ENCODE assay signal across 12 cellular contexts in the genomic region with DNA sequence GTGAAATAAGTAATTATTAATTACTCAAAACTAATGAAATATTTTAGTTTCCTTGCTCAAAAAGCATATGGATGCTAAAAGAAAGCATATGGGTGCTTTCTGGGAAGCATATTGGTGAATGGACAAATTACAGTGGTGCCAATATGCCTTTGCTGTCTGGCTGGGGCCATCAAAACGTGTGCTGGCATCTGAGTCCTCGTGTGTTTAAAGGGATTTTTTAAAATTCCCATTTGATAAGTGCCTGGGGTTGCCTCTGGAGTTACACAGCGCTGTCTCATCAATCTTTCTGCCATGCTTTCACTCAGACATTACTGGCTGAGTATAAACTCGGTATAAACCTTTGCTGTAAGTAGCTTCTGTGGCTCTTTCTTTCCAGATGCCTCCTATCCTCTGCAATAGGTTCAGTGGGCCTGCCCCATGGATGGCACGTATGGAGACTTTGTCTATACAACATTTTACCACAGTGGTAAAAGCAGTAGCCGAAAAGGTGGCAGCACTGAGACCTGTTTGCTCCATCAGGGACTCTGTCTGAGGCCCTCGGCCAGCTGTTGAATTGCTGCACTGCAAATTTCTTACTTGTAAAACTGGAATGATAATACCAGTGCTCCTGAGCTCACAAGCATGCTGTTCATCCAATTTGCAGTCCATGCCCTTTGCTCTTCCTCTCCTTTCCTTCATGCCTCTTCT.
A peak's percentile ranks its signal among the peaks of the same experiment; 100 is the strongest.
DNase-seq lines count a peak whose midpoint lies in the region; TF ChIP-seq lines count a peak whose summit lies in the region.
"Had no signal": no experiment of that assay in that cellular context is flagged by ENCODE, and none has a peak within 500 bp of the region (broad histone marks: within the 10 kb centered on the region; RNA-seq: fewer than 3 reads in every experiment).

No MANE protein-coding gene starts in this region.

- no peak overlapping the region for H4K91ac ChIP-seq in H9 (ENCODE audit: insufficient read length, low read depth, low read length)

- H3K9me3 Mint-ChIP-seq in H9 = no peaks in the 10 kb centered on the region
- H3K9me3 Mint-ChIP-seq in CD8-positive, alpha-beta memory T cell = no peaks in the 10 kb centered on the region
- H3K9me3 Mint-ChIP-seq: activated B cell treated with CpG ODN at 0.5 μM for 24 hours had no signal

- H3K79me2 ChIP-seq in H9 (ENCODE audit: insufficient read depth, low read length) = no peaks in the 10 kb centered on the region

- no peak overlapping the region for H3K14ac ChIP-seq in H9 (ENCODE audit: insufficient read depth, low read length)

- POLR2A ChIA-PET in CD8-positive, alpha-beta memory T cell (lab: Charles Lee) = no interaction called here

- H2BK12ac ChIP-seq in H9 (ENCODE audit: insufficient read length, low read depth, low read length) = no peak overlapping the region

- no CpG with 5 or more reads among the region's 7 CpGs for WGBS in H9 (ENCODE audit: extremely low coverage, insufficient read length, low lambda C conversion rate)
- WGBS in stomach, 5 donors = 71 to 86% (median 81%) methylated on average over 7 of the region's 7 CpGs

- H3K9me3 ChIP-seq in H9 (ENCODE audit: control insufficient read depth, low read depth, low read length) (no peaks in the 10 kb centered on the region), ascending aorta (no peaks in the 10 kb centered on the region), right atrium auricular region (no peaks in the 10 kb centered on the region), stomach (no peaks in the 10 kb centered on the region)
- H3K9me3 ChIP-seq in CD8-positive, alpha-beta memory T cell (ENCODE audit: low read length) = no peaks in the 10 kb centered on the region
- H3K9me3 ChIP-seq: adrenal gland, spleen had no signal

- H3K4me3 Mint-ChIP-seq in H9 = no peak overlapping the region
- H3K4me3 Mint-ChIP-seq in CD8-positive, alpha-beta memory T cell = no peak overlapping the region
- H3K4me3 Mint-ChIP-seq: activated B cell treated with CpG ODN at 0.5 μM for 24 hours had no signal

- no peak overlapping the region for H4K8ac ChIP-seq in H9 (replicated peaks; ENCODE audit: insufficient read length, low read depth, low read length)

- no peak for TF ChIP-seq POLR2A in stomach (IDR thresholded peaks at IDR 0.05)

- H3K4me1 Mint-ChIP-seq in H9 = peaks cover 3 to 10% of the 10 kb centered on the region in 2 experiments
- H3K4me1 Mint-ChIP-seq in CD8-positive, alpha-beta memory T cell = peaks cover 7 to 13% (median 12%) of the 10 kb centered on the region in 3 donors

- H2AFZ ChIP-seq in H9 (ENCODE audit: low read length) = no peak overlapping the region

- no peak overlapping the region for H3K9ac ChIP-seq in H9 (ENCODE audit: extremely low read depth, insufficient read length, low read length)

- H3K36me3 Mint-ChIP-seq in H9 (ENCODE audit: insufficient read depth in 1 of 3, low read depth in 3 of 3) = no peaks in the 10 kb centered on the region
- H3K36me3 Mint-ChIP-seq in CD8-positive, alpha-beta memory T cell = peaks cover 3 to 5% (median 4%) of the 10 kb centered on the region in 3 donors

- H3K27ac Mint-ChIP-seq in H9 = peak overlapping the region in 2 of 3 experiments; percentile 56 to 73; a peak in 3 of 7 replicates
- H3K27ac Mint-ChIP-seq in CD8-positive, alpha-beta memory T cell = no peak overlapping the region

- no peaks in the 10 kb centered on the region for H4K20me1 ChIP-seq in H9 (ENCODE audit: control insufficient read depth, insufficient read depth, insufficient read length)

- H3K27me3 Mint-ChIP-seq in H9 (ENCODE audit: low read depth) = no peaks in the 10 kb centered on the region
- H3K27me3 Mint-ChIP-seq in CD8-positive, alpha-beta memory T cell = peaks cover 0 to 2% of the 10 kb centered on the region in 2 donors
- H3K27me3 Mint-ChIP-seq: activated B cell treated with CpG ODN at 0.5 μM for 24 hours had no signal

- H3K23ac ChIP-seq in H9 (ENCODE audit: insufficient read length, low read depth, low read length) = no peak overlapping the region

- no peak overlapping the region for H3K4ac ChIP-seq in H9 (ENCODE audit: low read depth, low read length)

- CTCF ChIA-PET in CD8-positive, alpha-beta memory T cell (lab: Charles Lee) = interaction anchor here (1.4 to 3.0 kb wide), 2 partner anchors 10 to 609 kb away, joined by 6 to 9 read pairs; no protein-coding TSS in a partner anchor

- no peak overlapping the region for H3K18ac ChIP-seq in H9 (ENCODE audit: insufficient read length, low read depth, low read length)

- no peak overlapping the region for H2BK120ac ChIP-seq in H9 (ENCODE audit: low read depth, low read length, poor library complexity, severe bottlenecking)

- H3K27ac ChIP-seq in H9 (ENCODE audit: insufficient read length, low read depth, low read length) (no peak overlapping the region), ascending aorta (peak overlapping the region; percentile 50 to 64), right atrium auricular region (peak overlapping the region; percentile 66 to 87), stomach (peak overlapping the region in 4 of 5 donors; percentile 56 to 74 (median 68))
- H3K27ac ChIP-seq in CD8-positive, alpha-beta memory T cell (ENCODE audit: low read depth, low read length) = no peak overlapping the region

- no peak overlapping the region for H3T11ph ChIP-seq in H9 (ENCODE audit: low read length)

- H3K27me3 ChIP-seq in H9 (ENCODE audit: insufficient read depth, low read length) (no peaks in the 10 kb centered on the region), ascending aorta (no peaks in the 10 kb centered on the region), right atrium auricular region (no peaks in the 10 kb centered on the region), stomach (no peaks in the 10 kb centered on the region)
- H3K27me3 ChIP-seq in CD8-positive, alpha-beta memory T cell (ENCODE audit: insufficient read depth, low read length, poor library complexity, severe bottlenecking) = no peaks in the 10 kb centered on the region
- H3K27me3 ChIP-seq: adrenal gland, spleen had no signal

- H3K4me1 ChIP-seq in H9 (ENCODE audit: insufficient read depth, low read length) = no peaks in the 10 kb centered on the region
- peaks cover 20 to 64% of the 10 kb centered on the region in 2 donors for H3K4me1 ChIP-seq in ascending aorta
- H3K4me1 ChIP-seq in right atrium auricular region = peaks cover 0 to 71% of the 10 kb centered on the region in 2 donors
- peaks cover 25 to 56% (median 41%) of the 10 kb centered on the region in 4 donors for H3K4me1 ChIP-seq in stomach
- no peaks in the 10 kb centered on the region for H3K4me1 ChIP-seq in CD8-positive, alpha-beta memory T cell (ENCODE audit: insufficient read depth, low read length)

- intact Hi-C loops in ascending aorta (cut with DNase I) (loop anchor here (5.0 kb wide), 1 partner anchor 607 kb away; no protein-coding TSS in a partner anchor), stomach (cut with DNase I; ENCODE audit: low total_unique reads) (no loop called here)

- H3K4me2 ChIP-seq in H9 (ENCODE audit: insufficient read depth, insufficient read length, low read length) = no peak overlapping the region

- H3K36me3 ChIP-seq in ascending aorta (peaks cover 2 to 3% of the 10 kb centered on the region in 2 donors), right atrium auricular region (no peaks in the 10 kb centered on the region), stomach (peaks cover 0 to 5% (median 0%) of the 10 kb centered on the region in 4 donors)
- no peaks in the 10 kb centered on the region for H3K36me3 ChIP-seq in CD8-positive, alpha-beta memory T cell (ENCODE audit: insufficient read depth, low read length)
- H3K36me3 ChIP-seq: adrenal gland, spleen had no signal

- no peak overlapping the region for H3K56ac ChIP-seq in H9 (ENCODE audit: insufficient read length, low read depth, low read length)

- H3K23me2 ChIP-seq in H9 (ENCODE audit: insufficient read length, low read depth, low read length, poor library complexity, severe bottlenecking) = no peaks in the 10 kb centered on the region

- H3K79me1 ChIP-seq in H9 (ENCODE audit: insufficient read depth, low read depth, low read length, poor library complexity, severe bottlenecking) = no peaks in the 10 kb centered on the region

- H2BK5ac ChIP-seq in H9 (ENCODE audit: insufficient read length, low read length) = no peak overlapping the region

- no peak for TF ChIP-seq EP300 in stomach (IDR thresholded peaks at IDR 0.05)

- peak overlapping the region in 1 of 2 donors; percentile 16 for H3K4me3 ChIP-seq in ascending aorta
- no peak overlapping the region for H3K4me3 ChIP-seq in right atrium auricular region
- H3K4me3 ChIP-seq in stomach = no peak overlapping the region
- H3K4me3 ChIP-seq in CD8-positive, alpha-beta memory T cell (ENCODE audit: low read length) = no peak overlapping the region
- H3K4me3 ChIP-seq: adrenal gland, spleen had no signal

- peak; percentile 55 for DNase-seq in H9
- no peak for DNase-seq in ascending aorta (ENCODE audit: low spot score in 2 of 2)
- no peak for DNase-seq in right atrium auricular region (ENCODE audit: low spot score)
- DNase-seq in stomach = no peak
- no peak for DNase-seq in CD8-positive, alpha-beta memory T cell
- DNase-seq in NCI-H774 (lab: John Stamatoyannopoulos, UW) = no peak
- DNase-seq in NCI-H2029 (lab: John Stamatoyannopoulos, UW) = no peak
- DNase-seq in NCI-H1048 (lab: John Stamatoyannopoulos, UW) = no peak
- DNase-seq: activated B cell treated with CpG ODN at 0.5 μM for 24 hours, GF-D8, spleen had no signal

- no peak overlapping the region for H4K5ac ChIP-seq in H9 (ENCODE audit: insufficient read length, low read depth, low read length)

- H2BK20ac ChIP-seq in H9 (ENCODE audit: low read depth, low read length, poor library complexity, severe bottlenecking) = no peak overlapping the region

- no peak overlapping the region for H2BK15ac ChIP-seq in H9 (ENCODE audit: low read depth, low read length)

- H2AK5ac ChIP-seq in H9 (ENCODE audit: insufficient read length, low read length) = no peak overlapping the region

- peak; percentile 40; the same call in 2 of the 3 replicates for TF ChIP-seq CTCF in H9 (conservative IDR thresholded peaks at IDR 0.05)
- TF ChIP-seq CTCF in ascending aorta (IDR thresholded peaks at IDR 0.05) = no peak
- peak in 1 of 2 donors; percentile 33 for TF ChIP-seq CTCF in right atrium auricular region (IDR thresholded peaks at IDR 0.05)
- TF ChIP-seq CTCF in stomach (IDR thresholded peaks at IDR 0.05) = no peak

Comparison
In these comparisons a context has a peak if more than half of its experiments do, and no peak if none do; other contexts are left out.
1. H3K27ac ChIP-seq: peak in ascending aorta (2 of 2), right atrium auricular region (2 of 2) and stomach (4 of 5); none in H9 (single experiment) and CD8-positive, alpha-beta memory T cell (single experiment).
2. H3K27ac Mint-ChIP-seq: peak in H9 (2 of 3); none in CD8-positive, alpha-beta memory T cell (0 of 8).